In genomic region chr10:75404335-75405200, GRCh38 we compare ENCODE assay signal across 9 cellular contexts. TPM values are rescaled to one million over a fixed set of nuclear protein-coding genes. Genes with fewer than 3 reads are reported as not detected.
DNase-seq lines count a peak whose midpoint lies in the region; ATAC-seq and TF ChIP-seq lines count a peak whose summit lies in the region.
"Had no signal": no experiment of that assay in that cellular context is flagged by ENCODE, and none has a peak within 500 bp of the region (broad histone marks: within the 10 kb centered on the region; RNA-seq: fewer than 3 reads in every experiment).

No MANE protein-coding gene starts in this region.

- no peaks in the 10 kb centered on the region for H3K9me3 ChIP-seq in cardiac muscle cell (ENCODE audit: low read depth)
- no peaks in the 10 kb centered on the region for H3K9me3 ChIP-seq in T-helper 17 cell (ENCODE audit: control insufficient read depth, low read length, poor library complexity, severe bottlenecking)
- H3K9me3 ChIP-seq in spleen, result no peaks in the 10 kb centered on the region

- H3K36me3 ChIP-seq in cardiac muscle cell, result no peaks in the 10 kb centered on the region
- H3K36me3 ChIP-seq in spleen, result no peaks in the 10 kb centered on the region

- peak overlapping the region; percentile 52 for H3K4me3 Mint-ChIP-seq in T-helper 17 cell

- peak overlapping the region; percentile 19 for H3K27ac Mint-ChIP-seq in T-helper 17 cell

- H3K27me3 ChIP-seq in cardiac muscle cell (peaks cover 29% of the 10 kb centered on the region), spleen (replicated peaks in 1 of 7) (peaks cover 0 to 100% (median 83%) of the 10 kb centered on the region in 7 donors)

- H3K36me3 Mint-ChIP-seq in T-helper 17 cell (ENCODE audit: low read depth), result peaks cover 8% of the 10 kb centered on the region

- H3K4me3 ChIP-seq in cardiac muscle cell, result peak overlapping the region; percentile 97
- H3K4me3 ChIP-seq in iPS-11a (ENCODE audit: low read depth, low read length), result peak overlapping the region; percentile 24
- peak overlapping the region in 7 of 8 donors; percentile 6 to 90 (median 71) for H3K4me3 ChIP-seq in spleen

- TF ChIP-seq POLR2A in spleen (IDR thresholded peaks at IDR 0.05), result no peak

- ATAC-seq in Right ventricle myocardium inferior, result no peak
- no peak for ATAC-seq in T-helper 17 cell
- ATAC-seq in GM19023 (IDR thresholded peaks at IDR 0.05; ENCODE audit: unreplicated experiment), result no peak
- ATAC-seq in HG03159 (IDR thresholded peaks at IDR 0.05; ENCODE audit: unreplicated experiment), result no peak

- peak in 1 of 2 donors; percentile 69 for DNase-seq in cardiac muscle cell (ENCODE audit: low read depth in 1 of 2, low spot score in 1 of 2)
- no peak for DNase-seq in Right ventricle myocardium inferior (ENCODE audit: missing footprints)
- no peak for DNase-seq in T-helper 17 cell
- DNase-seq in spleen, result no peak
- DNase-seq in KBM-7, result no peak

- peaks cover 8% of the 10 kb centered on the region for H3K4me1 ChIP-seq in cardiac muscle cell (ENCODE audit: low read depth)
- peaks cover 12 to 89% (median 83%) of the 10 kb centered on the region in 6 donors for H3K4me1 ChIP-seq in spleen

- intact Hi-C loops in Right ventricle myocardium inferior (cut with DNase I), result loop anchor here (5.0 kb wide), 8 partner anchors 143 to 1603 kb away; no protein-coding TSS in a partner anchor
- intact Hi-C loops in spleen (cut with DNase I; ENCODE audit: low total_unique reads), result loop anchor here (5.0 to 10.0 kb wide), 3 partner anchors 633 to 1580 kb away; no protein-coding TSS in a partner anchor

- 6 to 23% (median 9%) methylated on average over 22 to 65 of the region's 65 CpGs for WGBS in spleen, 5 donors

- peaks cover 19% of the 10 kb centered on the region for H3K4me1 Mint-ChIP-seq in T-helper 17 cell

- TF ChIP-seq CTCF in cardiac muscle cell (IDR thresholded peaks at IDR 0.05; ENCODE audit: low read depth, low read length) (no peak), spleen (IDR thresholded peaks at IDR 0.05 in 8 of 11, conservative IDR thresholded peaks at IDR 0.05 in 3 of 11) (no peak)

- in situ Hi-C loops in KBM-7 (cut with MboI; ENCODE audit: low pct_unique_long_range_greater_than_20kb, low sequenced_read_pairs), result no loop called here

- peak overlapping the region; percentile 90 for H3K27ac ChIP-seq in cardiac muscle cell
- H3K27ac ChIP-seq in spleen, result peak overlapping the region in 1 of 8 donors; percentile 95

- peaks cover 59% of the 10 kb centered on the region for H3K27me3 Mint-ChIP-seq in T-helper 17 cell

RNA-seq across cellular contexts. Expression of gene ZNF503, which starts 3.0 kb away (rescaled TPM):
- total RNA-seq in cardiac muscle cell (110 and 124 TPM in 2 replicates), Right ventricle myocardium inferior (6.0 TPM), T-helper 17 cell (under 1 TPM; 0.12 to 0.50 TPM), spleen (10 to 100 TPM in 5 of 7 donors, 1 to 10 TPM in 2; 7.8 to 25.6 (median 10.6) TPM)
- polyA plus RNA-seq in cardiac muscle cell (37.3 and 41.8 TPM in 2 replicates), spleen (1 to 10 TPM; 3.2 to 5.6 (median 3.4) TPM)

RNA-seq across cellular contexts. Expression of gene LRMDA, which starts 26.9 kb away (rescaled TPM):
- 3.0 and 6.2 TPM in 2 replicates for total RNA-seq in cardiac muscle cell
- 11.7 and 29.3 TPM in 2 replicates for polyA plus RNA-seq in cardiac muscle cell
- 22.3 TPM for total RNA-seq in Right ventricle myocardium inferior
- not detected for total RNA-seq in T-helper 17 cell
- 10 to 100 TPM; 24.0 to 46.6 (median 34.5) TPM for total RNA-seq in spleen
- polyA plus RNA-seq in spleen, result 10 to 100 TPM in 2 of 3 donors, 1 to 10 TPM in 1; 7.3 to 11.6 (median 10.4) TPM
- total RNA-seq: activated CD8-positive, alpha-beta memory T cell treated with anti-CD3 and anti-CD28 coated beads for 36 hours had no signal

Comparison
In these comparisons a context has a peak if more than half of its experiments do, and no peak if none do; other contexts are left out.
1. H3K4me3 ChIP-seq: peak in every context shown above with its lines; median percentile 97 in cardiac muscle cell; 71 in spleen; 24 in iPS-11a.